8 cellular contexts compared by ENCODE assay signal in the genomic region with DNA sequence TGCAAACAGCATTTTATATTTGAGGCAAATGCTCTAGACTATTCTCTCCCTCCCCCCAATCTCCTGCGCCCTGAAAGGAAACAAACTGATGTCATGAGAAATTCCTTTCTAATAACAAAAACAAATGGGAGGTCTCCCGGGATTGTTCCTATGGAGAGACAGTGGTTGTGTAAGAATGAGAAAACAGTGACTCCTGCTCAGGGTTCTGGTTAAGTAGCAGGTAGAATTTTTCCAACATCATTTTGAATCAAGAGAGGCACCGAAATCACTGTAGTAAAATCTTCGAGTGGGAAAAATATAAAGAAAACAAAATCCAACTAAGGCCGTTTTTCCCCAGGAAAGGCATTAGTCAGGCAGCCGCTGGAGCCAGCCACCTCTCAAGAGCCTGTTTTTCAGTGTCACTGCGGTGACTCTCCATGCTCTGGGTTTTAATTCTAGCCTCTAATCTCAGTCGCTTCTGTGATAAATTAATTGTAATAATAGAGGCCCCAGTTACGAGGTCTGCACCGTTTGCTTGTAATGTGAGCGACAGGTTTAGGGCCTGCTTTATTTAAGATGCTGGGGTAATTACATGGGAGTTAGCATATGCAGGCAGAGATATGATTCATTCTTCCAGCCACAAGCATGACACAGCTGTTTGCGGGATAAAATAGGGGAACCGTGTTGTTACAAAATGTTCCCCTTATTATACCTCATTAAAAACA.
DNase-seq lines count a peak whose midpoint lies in the region; ATAC-seq and TF ChIP-seq lines count a peak whose summit lies in the region.

No MANE protein-coding gene starts in this region.

- no peaks in the 10 kb centered on the region; the same call in 1 of the 2 replicates for H3F3A ChIP-seq in GM23338 (replicated peaks; ENCODE audit: low read depth)

- H3K4me3 Mint-ChIP-seq in GM23338 = no peak overlapping the region; the same call in 2 of the 3 replicates

- H3K4me3 ChIP-seq in GM23338 (no peak overlapping the region), dorsolateral prefrontal cortex (peak overlapping the region in 7 of 59 donors; percentile 1 to 17 (median 7)), OCI-LY7 (ENCODE audit: low read depth, low read length, poor library complexity, severe bottlenecking) (no peak overlapping the region)

- H3K36me3 ChIP-seq in GM23338 (ENCODE audit: insufficient read depth) = no peaks in the 10 kb centered on the region
- no peaks in the 10 kb centered on the region for H3K36me3 ChIP-seq in OCI-LY7 (ENCODE audit: insufficient read depth, low read length)

- CTCF ChIA-PET in OCI-LY7 (lab: Charles Lee; ENCODE audit: unreplicated experiment) = no interaction called here

- TF ChIP-seq CTCF in GM23338 (conservative IDR thresholded peaks at IDR 0.05; ENCODE audit: low read depth in 2 of 2) = no peak
- TF ChIP-seq CTCF in dorsolateral prefrontal cortex (IDR thresholded peaks at IDR 0.05 in 54 of 56, conservative IDR thresholded peaks at IDR 0.05 in 2 of 56; ENCODE audit: low read depth in 1 of 56, partially characterized antibody in 56 of 56) = no peak
- no peak for TF ChIP-seq CTCF in OCI-LY7 (conservative IDR thresholded peaks at IDR 0.05; ENCODE audit: low read length)

- no peaks in the 10 kb centered on the region for H3K9me3 Mint-ChIP-seq in GM23338

- no peaks in the 10 kb centered on the region; the same call in 2 of the 3 replicates for H3K36me3 Mint-ChIP-seq in GM23338 (ENCODE audit: low read depth)

- H3K79me2 ChIP-seq in GM23338 (replicated peaks; ENCODE audit: insufficient read depth) (no peaks in the 10 kb centered on the region), OCI-LY7 (ENCODE audit: insufficient read depth, low read depth, low read length) (no peaks in the 10 kb centered on the region)

- H3K27ac ChIP-seq in GM23338 (ENCODE audit: low read depth) (peak overlapping the region; percentile 21), dorsolateral prefrontal cortex (peak overlapping the region in 57 of 59 donors; percentile 23 to 89 (median 78)), OCI-LY7 (ENCODE audit: low read depth, low read length, poor library complexity, severe bottlenecking) (no peak overlapping the region)

- H3K4me2 ChIP-seq in GM23338 (0 out of 2 replicates have a peak overlapping the region, but pooled peaks have one; percentile 0), OCI-LY7 (ENCODE audit: low read length) (no peak overlapping the region)

- no peak overlapping the region for H2AFZ ChIP-seq in GM23338
- H2AFZ ChIP-seq in OCI-LY7 (ENCODE audit: low read length) = no peak overlapping the region

- POLR2A ChIA-PET in OCI-LY7 (lab: Charles Lee) = no interaction called here

- peaks cover 4% of the 10 kb centered on the region for H3K27me3 Mint-ChIP-seq in GM23338 (ENCODE audit: insufficient read depth, low read depth, poor library complexity)

- H4K20me1 ChIP-seq in GM23338 (replicated peaks; ENCODE audit: insufficient read depth) (no peaks in the 10 kb centered on the region), OCI-LY7 (ENCODE audit: insufficient read depth, low read length) (no peaks in the 10 kb centered on the region)

- H3K4me1 ChIP-seq in GM23338 (ENCODE audit: insufficient read depth) = peaks cover 29% of the 10 kb centered on the region
- no peaks in the 10 kb centered on the region for H3K4me1 ChIP-seq in OCI-LY7 (ENCODE audit: insufficient read depth, low read length, poor library complexity, severe bottlenecking)

- DNase-seq in GM23338 (ENCODE audit: low spot score) = peak; percentile 68
- peak; percentile 93 for DNase-seq in NOMO-1 treated with dmso at 0.1 percent for 144 hours (lab: John Stamatoyannopoulos, UW; ENCODE audit: unreplicated experiment)
- no peak for DNase-seq in dorsolateral prefrontal cortex
- peak; percentile 64 for DNase-seq in pulmonary artery endothelial cell (ENCODE audit: low read depth, low spot score)
- no peak for DNase-seq in DMS153 (lab: John Stamatoyannopoulos, UW)
- no peak for DNase-seq in OCI-LY7 (ENCODE audit: low spot score)

- intact Hi-C loops in dorsolateral prefrontal cortex (cut with DNase I) (no loop called here), OCI-LY7 (cut with micrococcal nuclease; ENCODE audit: unreplicated experiment) (no loop called here)

- H3K27me3 ChIP-seq in GM23338 (ENCODE audit: insufficient read depth) (no peaks in the 10 kb centered on the region), dorsolateral prefrontal cortex (peaks cover 0 to 2% (median 0%) of the 10 kb centered on the region in 45 donors)

- no TSS peak for BruUV-seq in OCI-LY7 (replicated peaks; lab: Mats Ljungman, UMichigan)

- no peaks in the 10 kb centered on the region for H3K9me2 ChIP-seq in GM23338 (ENCODE audit: insufficient read depth)
- H3K9me2 ChIP-seq in OCI-LY7 (ENCODE audit: insufficient read depth, low read length) = no peaks in the 10 kb centered on the region

- peaks cover 25% of the 10 kb centered on the region for H3K4me1 Mint-ChIP-seq in GM23338

- H3K9me3 ChIP-seq in OCI-LY7 (ENCODE audit: low read length) = no peaks in the 10 kb centered on the region

- peak overlapping the region; percentile 71 for H3K27ac Mint-ChIP-seq in GM23338

- ATAC-seq in GM23338 = peak; percentile 24; the same call in 2 of the 3 replicates
- no peak for ATAC-seq in HG02763 (IDR thresholded peaks at IDR 0.05; ENCODE audit: unreplicated experiment)
- no peak for ATAC-seq in HG02970 (IDR thresholded peaks at IDR 0.05; ENCODE audit: low FRiP score, unreplicated experiment)

TF ChIP-seq in GM23338, 12 proteins besides CTCF, POLR2A, EP300 and RAD21:
- TF ChIP-seq EZH2phosphoT487 (IDR thresholded peaks at IDR 0.05; ENCODE audit: unreplicated experiment) (no peak), EZH2 (IDR thresholded peaks at IDR 0.05; ENCODE audit: low read depth, unreplicated experiment) (no peak), POLR2AphosphoS5 (IDR thresholded peaks at IDR 0.05; ENCODE audit: low read depth) (no peak), STAT1 (IDR thresholded peaks at IDR 0.05; ENCODE audit: unreplicated experiment) (no peak)
- TF ChIP-seq, protein P1, sequence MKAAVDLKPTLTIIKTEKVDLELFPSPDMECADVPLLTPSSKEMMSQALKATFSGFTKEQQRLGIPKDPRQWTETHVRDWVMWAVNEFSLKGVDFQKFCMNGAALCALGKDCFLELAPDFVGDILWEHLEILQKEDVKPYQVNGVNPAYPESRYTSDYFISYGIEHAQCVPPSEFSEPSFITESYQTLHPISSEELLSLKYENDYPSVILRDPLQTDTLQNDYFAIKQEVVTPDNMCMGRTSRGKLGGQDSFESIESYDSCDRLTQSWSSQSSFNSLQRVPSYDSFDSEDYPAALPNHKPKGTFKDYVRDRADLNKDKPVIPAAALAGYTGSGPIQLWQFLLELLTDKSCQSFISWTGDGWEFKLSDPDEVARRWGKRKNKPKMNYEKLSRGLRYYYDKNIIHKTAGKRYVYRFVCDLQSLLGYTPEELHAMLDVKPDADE (IDR thresholded peaks at IDR 0.05) = no peak

Comparison
In these comparisons a context has a peak if more than half of its experiments do, and no peak if none do; other contexts are left out.
1. DNase-seq: peak in GM23338 (single experiment), NOMO-1 treated with dmso at 0.1 percent for 144 hours (single experiment) and pulmonary artery endothelial cell (single experiment); none in dorsolateral prefrontal cortex (0 of 10), DMS153 (single experiment) and OCI-LY7 (single experiment).